12 cellular contexts compared by ENCODE assay signal in genomic region chr18:79496237-79496977, GRCh38.
DNase-seq lines count a peak whose midpoint lies in the region; ATAC-seq and TF ChIP-seq lines count a peak whose summit lies in the region.
"Had no signal": no experiment of that assay in that cellular context is flagged by ENCODE, and none has a peak within 500 bp of the region (broad histone marks: within the 10 kb centered on the region; RNA-seq: fewer than 3 reads in every experiment).

No MANE protein-coding gene starts in this region.

- H3K27ac ChIP-seq in body of pancreas, result no peak overlapping the region
- H3K27ac ChIP-seq: brain microvascular endothelial cell, testis had no signal

- peaks cover 0 to 11% (median 0%) of the 10 kb centered on the region in 3 donors for H3K9me3 ChIP-seq in body of pancreas
- H3K9me3 ChIP-seq: testis had no signal

- TF ChIP-seq CTCF in activated CD8-positive, alpha-beta T cell treated with anti-CD3 and anti-CD28 coated beads for 36 hours (IDR thresholded peaks at IDR 0.05), result no peak
- no peak for TF ChIP-seq CTCF in body of pancreas (IDR thresholded peaks at IDR 0.05)

- intact Hi-C loops in activated CD8-positive, alpha-beta T cell treated with anti-CD3 and anti-CD28 coated beads for 36 hours (cut with micrococcal nuclease), result no loop called here
- intact Hi-C loops in body of pancreas (cut with DNase I), result no loop called here

- peaks cover 23% of the 10 kb centered on the region for H3K9me3 Mint-ChIP-seq in activated CD8-positive, alpha-beta T cell treated with anti-CD3 and anti-CD28 coated beads for 36 hours
- peaks cover 44% of the 10 kb centered on the region for H3K9me3 Mint-ChIP-seq in activated CD8-positive, alpha-beta T cell treated with anti-CD3 and anti-CD28 coated beads, Interleukin-2, amount 10 ng/mL, durations not matched to agents 7 days and 5 days (ENCODE audit: insufficient read depth)
- peaks cover 16% of the 10 kb centered on the region for H3K9me3 Mint-ChIP-seq in memory B cell
- peaks cover 27 to 32% of the 10 kb centered on the region in 2 donors for H3K9me3 Mint-ChIP-seq in stimulated activated naive B cell treated with anti-CD40 and anti-IgM and Interleukin-4, amounts not matched to agents 10 μg/mL and 1 μg/mL and 100 μg/mL, for 72 hours

- no peaks in the 10 kb centered on the region for H3K27me3 ChIP-seq in body of pancreas
- H3K27me3 ChIP-seq: brain microvascular endothelial cell, testis had no signal

- H3K27me3 Mint-ChIP-seq in activated CD8-positive, alpha-beta T cell treated with anti-CD3 and anti-CD28 coated beads for 36 hours, result no peaks in the 10 kb centered on the region
- no peaks in the 10 kb centered on the region for H3K27me3 Mint-ChIP-seq in activated CD8-positive, alpha-beta T cell treated with anti-CD3 and anti-CD28 coated beads, Interleukin-2, amount 10 ng/mL, durations not matched to agents 7 days and 5 days (ENCODE audit: low read depth)
- no peaks in the 10 kb centered on the region for H3K27me3 Mint-ChIP-seq in memory B cell
- no peaks in the 10 kb centered on the region for H3K27me3 Mint-ChIP-seq in stimulated activated naive B cell treated with anti-CD40 and anti-IgM and Interleukin-4, amounts not matched to agents 10 μg/mL and 1 μg/mL and 100 μg/mL, for 72 hours

- no peak overlapping the region for H3K4me3 Mint-ChIP-seq in activated CD8-positive, alpha-beta T cell treated with anti-CD3 and anti-CD28 coated beads for 36 hours
- H3K4me3 Mint-ChIP-seq in activated CD8-positive, alpha-beta T cell treated with anti-CD3 and anti-CD28 coated beads, Interleukin-2, amount 10 ng/mL, durations not matched to agents 7 days and 5 days, result no peak overlapping the region
- peak overlapping the region; percentile 53 for H3K4me3 Mint-ChIP-seq in memory B cell
- H3K4me3 Mint-ChIP-seq in stimulated activated naive B cell treated with anti-CD40 and anti-IgM and Interleukin-4, amounts not matched to agents 10 μg/mL and 1 μg/mL and 100 μg/mL, for 72 hours, result peak overlapping the region; percentile 29 to 63

- no peak for TF ChIP-seq POLR2A in body of pancreas (IDR thresholded peaks at IDR 0.05)

- peaks cover 23% of the 10 kb centered on the region for H3K4me1 Mint-ChIP-seq in activated CD8-positive, alpha-beta T cell treated with anti-CD3 and anti-CD28 coated beads for 36 hours (ENCODE audit: low read depth)
- peaks cover 14% of the 10 kb centered on the region for H3K4me1 Mint-ChIP-seq in activated CD8-positive, alpha-beta T cell treated with anti-CD3 and anti-CD28 coated beads, Interleukin-2, amount 10 ng/mL, durations not matched to agents 7 days and 5 days (ENCODE audit: low read depth)
- H3K4me1 Mint-ChIP-seq in memory B cell, result peaks cover 21% of the 10 kb centered on the region
- peaks cover 32 to 43% of the 10 kb centered on the region in 2 donors for H3K4me1 Mint-ChIP-seq in stimulated activated naive B cell treated with anti-CD40 and anti-IgM and Interleukin-4, amounts not matched to agents 10 μg/mL and 1 μg/mL and 100 μg/mL, for 72 hours

- no peaks in the 10 kb centered on the region for H3K4me1 ChIP-seq in body of pancreas
- H3K4me1 ChIP-seq: testis had no signal

- H3K4me3 ChIP-seq in body of pancreas, result no peak overlapping the region
- H3K4me3 ChIP-seq: testis had no signal

- no peak for ATAC-seq in activated CD8-positive, alpha-beta T cell treated with anti-CD3 and anti-CD28 coated beads for 36 hours
- ATAC-seq in activated CD8-positive, alpha-beta T cell treated with anti-CD3 and anti-CD28 coated beads, Interleukin-2, amount 10 ng/mL, durations not matched to agents 7 days and 5 days, result no peak
- peak; percentile 15 for ATAC-seq in body of pancreas
- ATAC-seq in memory B cell (ENCODE audit: low read depth), result peak; percentile 70
- peak; percentile 31 to 56 for ATAC-seq in stimulated activated naive B cell treated with anti-CD40 and anti-IgM and Interleukin-4, amounts not matched to agents 10 μg/mL and 1 μg/mL and 100 μg/mL, for 72 hours (replicated peaks)
- no peak for ATAC-seq in GM21526 (IDR thresholded peaks at IDR 0.05; ENCODE audit: low FRiP score, unreplicated experiment)
- ATAC-seq in HG03108 (IDR thresholded peaks at IDR 0.05; ENCODE audit: unreplicated experiment), result no peak

- POLR2A ChIA-PET in activated CD8-positive, alpha-beta T cell treated with anti-CD3 and anti-CD28 coated beads for 36 hours (lab: Charles Lee), result no interaction called here
- POLR2A ChIA-PET in activated CD8-positive, alpha-beta T cell treated with anti-CD3 and anti-CD28 coated beads, Interleukin-2, amount 10 ng/mL, durations not matched to agents 7 days and 5 days (lab: Charles Lee), result no interaction called here

- H3K36me3 Mint-ChIP-seq in activated CD8-positive, alpha-beta T cell treated with anti-CD3 and anti-CD28 coated beads for 36 hours (ENCODE audit: low read depth), result peaks cover 68% of the 10 kb centered on the region
- H3K36me3 Mint-ChIP-seq in activated CD8-positive, alpha-beta T cell treated with anti-CD3 and anti-CD28 coated beads, Interleukin-2, amount 10 ng/mL, durations not matched to agents 7 days and 5 days (ENCODE audit: low read depth), result peaks cover 41% of the 10 kb centered on the region
- peaks cover 36% of the 10 kb centered on the region for H3K36me3 Mint-ChIP-seq in memory B cell
- peaks cover 69 to 74% of the 10 kb centered on the region in 2 donors for H3K36me3 Mint-ChIP-seq in stimulated activated naive B cell treated with anti-CD40 and anti-IgM and Interleukin-4, amounts not matched to agents 10 μg/mL and 1 μg/mL and 100 μg/mL, for 72 hours

- CTCF ChIA-PET in activated CD8-positive, alpha-beta T cell treated with anti-CD3 and anti-CD28 coated beads for 36 hours (lab: Charles Lee), result no interaction called here
- CTCF ChIA-PET in activated CD8-positive, alpha-beta T cell treated with anti-CD3 and anti-CD28 coated beads, Interleukin-2, amount 10 ng/mL, durations not matched to agents 7 days and 5 days (lab: Charles Lee), result interaction anchor here (1.5 kb wide), 1 partner anchor 33 kb away, joined by 3 read pairs; no protein-coding TSS in a partner anchor

- 87 to 93% methylated on average over 28 to 32 of the region's 32 CpGs for WGBS in body of pancreas, 2 donors

- H3K27ac Mint-ChIP-seq in activated CD8-positive, alpha-beta T cell treated with anti-CD3 and anti-CD28 coated beads for 36 hours, result peak overlapping the region; percentile 36
- no peak overlapping the region for H3K27ac Mint-ChIP-seq in activated CD8-positive, alpha-beta T cell treated with anti-CD3 and anti-CD28 coated beads, Interleukin-2, amount 10 ng/mL, durations not matched to agents 7 days and 5 days
- peak overlapping the region; percentile 93 for H3K27ac Mint-ChIP-seq in memory B cell
- peak overlapping the region; percentile 90 for H3K27ac Mint-ChIP-seq in stimulated activated naive B cell treated with anti-CD40 and anti-IgM and Interleukin-4, amounts not matched to agents 10 μg/mL and 1 μg/mL and 100 μg/mL, for 72 hours

- no peaks in the 10 kb centered on the region for H3K36me3 ChIP-seq in body of pancreas (replicated peaks in 1 of 2; ENCODE audit: insufficient read depth in 1 of 2, low read depth in 2 of 2)
- H3K36me3 ChIP-seq: brain microvascular endothelial cell had no signal

- peak; percentile 1 for DNase-seq in activated CD8-positive, alpha-beta T cell treated with anti-CD3 and anti-CD28 coated beads for 36 hours
- DNase-seq in activated CD8-positive, alpha-beta T cell treated with anti-CD3 and anti-CD28 coated beads, Interleukin-2, amount 10 ng/mL, durations not matched to agents 7 days and 5 days, result no peak
- DNase-seq in body of pancreas (peak in 1 of 4 donors; percentile 3), memory B cell (ENCODE audit: low spot score in 2 of 2) (peak; percentile 22 to 35), hippocampal formation (lab: John Stamatoyannopoulos, UW) (no peak)
- DNase-seq in stimulated activated naive B cell treated with anti-CD40 and anti-IgM and Interleukin-4, amounts not matched to agents 10 μg/mL and 1 μg/mL and 100 μg/mL, for 72 hours, result no peak
- DNase-seq: 8988T, NCI-H510A, testis had no signal

Comparison
In these comparisons a context has a peak if more than half of its experiments do, and no peak if none do; other contexts are left out.
1. DNase-seq: peak in activated CD8-positive, alpha-beta T cell treated with anti-CD3 and anti-CD28 coated beads for 36 hours (single experiment) and memory B cell (2 of 2); none in activated CD8-positive, alpha-beta T cell treated with anti-CD3 and anti-CD28 coated beads, Interleukin-2, amount 10 ng/mL, durations not matched to agents 7 days and 5 days (single experiment), stimulated activated naive B cell treated with anti-CD40 and anti-IgM and Interleukin-4, amounts not matched to agents 10 μg/mL and 1 μg/mL and 100 μg/mL, for 72 hours (single experiment) and hippocampal formation (0 of 2).
2. ATAC-seq: peak in body of pancreas (single experiment), memory B cell (single experiment) and stimulated activated naive B cell treated with anti-CD40 and anti-IgM and Interleukin-4, amounts not matched to agents 10 μg/mL and 1 μg/mL and 100 μg/mL, for 72 hours (2 of 2); none in activated CD8-positive, alpha-beta T cell treated with anti-CD3 and anti-CD28 coated beads for 36 hours (single experiment), activated CD8-positive, alpha-beta T cell treated with anti-CD3 and anti-CD28 coated beads, Interleukin-2, amount 10 ng/mL, durations not matched to agents 7 days and 5 days (single experiment), GM21526 (single experiment) and HG03108 (single experiment).
3. H3K4me3 Mint-ChIP-seq: peak in memory B cell (single experiment) and stimulated activated naive B cell treated with anti-CD40 and anti-IgM and Interleukin-4, amounts not matched to agents 10 μg/mL and 1 μg/mL and 100 μg/mL, for 72 hours (2 of 2); none in activated CD8-positive, alpha-beta T cell treated with anti-CD3 and anti-CD28 coated beads for 36 hours (single experiment) and activated CD8-positive, alpha-beta T cell treated with anti-CD3 and anti-CD28 coated beads, Interleukin-2, amount 10 ng/mL, durations not matched to agents 7 days and 5 days (single experiment).